ENCODE assay signal across 9 cellular contexts in genomic region chr10:29737209-29737565, GRCh38.
DNase-seq lines count a peak whose midpoint lies in the region; ATAC-seq and TF ChIP-seq lines count a peak whose summit lies in the region.
"Had no signal": no experiment of that assay in that cellular context is flagged by ENCODE, and none has a peak within 500 bp of the region (broad histone marks: within the 10 kb centered on the region; RNA-seq: fewer than 3 reads in every experiment).

No MANE protein-coding gene starts in this region.

- ATAC-seq in activated T-cell treated with anti-CD3 and anti-CD28 coated beads, Interleukin-2, amount 50 U/mL, for 72 hours (replicated peaks in 1 of 2) = no peak
- no peak for ATAC-seq in HG02981 (IDR thresholded peaks at IDR 0.05; ENCODE audit: unreplicated experiment)
- no peak for ATAC-seq in HG03442 (IDR thresholded peaks at IDR 0.05; ENCODE audit: unreplicated experiment)

- H3K27me3 Mint-ChIP-seq in activated T-cell treated with anti-CD3 and anti-CD28 coated beads, Interleukin-2, amount 50 U/mL, for 72 hours (ENCODE audit: low read depth) = peaks cover 24% of the 10 kb centered on the region
- H3K27me3 Mint-ChIP-seq in chondrocyte (ENCODE audit: low read depth) = no peaks in the 10 kb centered on the region

- H3K4me3 ChIP-seq in mesodermal cell (ENCODE audit: extremely low read depth, insufficient read depth, low read length, poor library complexity, severe bottlenecking) (peak overlapping the region; percentile 72), transverse colon (peak overlapping the region in 3 of 4 donors; percentile 76 to 96 (median 93))
- H3K4me3 ChIP-seq: SK-N-MC had no signal

- TF ChIP-seq EP300 in transverse colon (IDR thresholded peaks at IDR 0.05; ENCODE audit: low read depth) = no peak

- DNase-seq in activated T-cell treated with anti-CD3 and anti-CD28 coated beads, Interleukin-2, amount 50 U/mL, for 72 hours = no peak
- no peak for DNase-seq in activated T-cell treated with anti-CD3 and anti-CD28 coated beads for 4 hours
- no peak for DNase-seq in chondrocyte (ENCODE audit: low spot score)
- DNase-seq in transverse colon = no peak
- no peak for DNase-seq in iPS-NIHi7 (ENCODE audit: extremely low spot score)

- no peaks in the 10 kb centered on the region for H3K9me3 Mint-ChIP-seq in activated T-cell treated with anti-CD3 and anti-CD28 coated beads, Interleukin-2, amount 50 U/mL, for 72 hours
- no peaks in the 10 kb centered on the region for H3K9me3 Mint-ChIP-seq in chondrocyte (ENCODE audit: low read depth)

- H3K27ac Mint-ChIP-seq in activated T-cell treated with anti-CD3 and anti-CD28 coated beads, Interleukin-2, amount 50 U/mL, for 72 hours = no peak overlapping the region
- H3K27ac Mint-ChIP-seq in chondrocyte (ENCODE audit: unreplicated experiment) = peak overlapping the region; percentile 8

- peaks cover 3% of the 10 kb centered on the region for H3K9me3 ChIP-seq in mesodermal cell (ENCODE audit: control insufficient read depth, low read length)
- no peaks in the 10 kb centered on the region for H3K9me3 ChIP-seq in transverse colon

- H3K4me1 ChIP-seq in mesodermal cell (ENCODE audit: control insufficient read depth, insufficient read depth, low read length, poor library complexity, severe bottlenecking) = peaks cover 21% of the 10 kb centered on the region
- peaks cover 0 to 30% (median 10%) of the 10 kb centered on the region in 4 donors for H3K4me1 ChIP-seq in transverse colon

- H3K4me3 Mint-ChIP-seq in activated T-cell treated with anti-CD3 and anti-CD28 coated beads, Interleukin-2, amount 50 U/mL, for 72 hours = peak overlapping the region; percentile 67 to 75
- peak overlapping the region; percentile 64 for H3K4me3 Mint-ChIP-seq in chondrocyte (ENCODE audit: unreplicated experiment)

- no peak overlapping the region for H3K27ac ChIP-seq in mesodermal cell (ENCODE audit: low read depth, low read length, severe bottlenecking)
- peak overlapping the region; percentile 95 to 99 (median 96) for H3K27ac ChIP-seq in transverse colon
- H3K27ac ChIP-seq: SK-N-MC had no signal

- TF ChIP-seq POLR2A in transverse colon (IDR thresholded peaks at IDR 0.05) = no peak

- WGBS in mesodermal cell (ENCODE audit: insufficient coverage in 2 of 2), 2 experiments = 48 to 54% methylated on average over 17 of the region's 17 CpGs
- WGBS in transverse colon (ENCODE audit: low coverage in 1 of 2), 2 donors = 17 to 47% methylated on average over 1 to 9 of the region's 17 CpGs

- TF ChIP-seq CTCF in chondrocyte (IDR thresholded peaks at IDR 0.05) = no peak
- no peak for TF ChIP-seq CTCF in transverse colon (IDR thresholded peaks at IDR 0.05)

- peaks cover 23% of the 10 kb centered on the region for H3K4me1 Mint-ChIP-seq in activated T-cell treated with anti-CD3 and anti-CD28 coated beads, Interleukin-2, amount 50 U/mL, for 72 hours (ENCODE audit: low read depth)
- peaks cover 43% of the 10 kb centered on the region for H3K4me1 Mint-ChIP-seq in chondrocyte (ENCODE audit: low read depth)

- H3K36me3 ChIP-seq in mesodermal cell (ENCODE audit: control insufficient read depth, insufficient read depth, low read length) (no peaks in the 10 kb centered on the region), transverse colon (no peaks in the 10 kb centered on the region)

- in situ Hi-C loops in transverse colon (cut with MboI; ENCODE audit: low pct_ligation_motif_present in 1 of 4, low pct_unique_long_range_greater_than_20kb in 1 of 4, low sequenced_read_pairs in 3 of 4) = loop anchor here in 1 of 4 donors (25.0 kb wide), 1 partner anchor 225 kb away; no protein-coding TSS in a partner anchor

- H3K27me3 ChIP-seq in transverse colon = no peaks in the 10 kb centered on the region

- no peaks in the 10 kb centered on the region for H3K36me3 Mint-ChIP-seq in activated T-cell treated with anti-CD3 and anti-CD28 coated beads, Interleukin-2, amount 50 U/mL, for 72 hours (ENCODE audit: insufficient read depth in 2 of 2)
- no peaks in the 10 kb centered on the region for H3K36me3 Mint-ChIP-seq in chondrocyte (ENCODE audit: low read depth)

- intact Hi-C loops in transverse colon (cut with DNase I; ENCODE audit: low total_unique reads) = loop anchor here (5.0 to 10.0 kb wide), 2 partner anchors 68 to 120 kb away; no protein-coding TSS in a partner anchor
